8 cellular contexts compared by ENCODE assay signal in genomic region chr11:11998091-11998781, GRCh38. TPM values are rescaled to one million over a fixed set of nuclear protein-coding genes. Genes with fewer than 3 reads are reported as not detected.
A peak's percentile ranks its signal among the peaks of the same experiment; 100 is the strongest.
DNase-seq lines count a peak whose midpoint lies in the region; ATAC-seq and TF ChIP-seq lines count a peak whose summit lies in the region.

No MANE protein-coding gene starts in this region.

- DNase-seq in AG04450 (ENCODE audit: low read depth, low spot score) (peak; percentile 69), islet precursor cell (peak; percentile 49), middle frontal gyrus (ENCODE audit: extremely low spot score, low spot score) (no peak), NCI-H1105 treated with DMSO at 0.1 percent for 48 hours (lab: John Stamatoyannopoulos, UW) (no peak), NCI-H2171 treated with DMSO at 0.1 percent for 48 hours (lab: John Stamatoyannopoulos, UW) (no peak)
- no peak for DNase-seq in effector CD4-positive, alpha-beta T cell

- no peak for TF ChIP-seq CTCF in AG04450 (IDR thresholded peaks at IDR 0.05; ENCODE audit: low read depth, low read length)

- H3K4me3 Mint-ChIP-seq in activated T-helper 17 cell treated with anti-CD3 and anti-CD28 coated beads, Interleukin-2, amount 50 U/mL, for 72 hours, result peak overlapping the region; percentile 56

- peak overlapping the region; percentile 43 for H3K4me3 ChIP-seq in AG04450 (ENCODE audit: low read depth, low read length)

- ATAC-seq in GM21723 (IDR thresholded peaks at IDR 0.05; ENCODE audit: unreplicated experiment), result peak; percentile 57
- ATAC-seq in activated T-helper 17 cell treated with anti-CD3 and anti-CD28 coated beads, Interleukin-2, amount 50 U/mL, for 72 hours (replicated peaks), result peak; percentile 78

- no peaks in the 10 kb centered on the region for H3K9me3 ChIP-seq in AG04450 (ENCODE audit: control insufficient read depth, insufficient read depth, low read length)

- peaks cover 8% of the 10 kb centered on the region for H3K4me1 Mint-ChIP-seq in activated T-helper 17 cell treated with anti-CD3 and anti-CD28 coated beads, Interleukin-2, amount 50 U/mL, for 72 hours

- POLR2A ChIA-PET in AG04450 (lab: Yijun Ruan, JAX), result interaction anchor here (0.6 kb wide), 1 partner anchor 21 kb away, joined by 3 read pairs; no protein-coding TSS in a partner anchor

- H3K27me3 ChIP-seq in AG04450 (ENCODE audit: control insufficient read depth, insufficient read depth, low read length), result no peaks in the 10 kb centered on the region

- H3K27ac Mint-ChIP-seq in activated T-helper 17 cell treated with anti-CD3 and anti-CD28 coated beads, Interleukin-2, amount 50 U/mL, for 72 hours, result no peak overlapping the region

- H3K27ac ChIP-seq in AG04450 (ENCODE audit: low read depth, low read length), result peak overlapping the region; percentile 84

- peaks cover 12% of the 10 kb centered on the region for H3K27me3 Mint-ChIP-seq in activated T-helper 17 cell treated with anti-CD3 and anti-CD28 coated beads, Interleukin-2, amount 50 U/mL, for 72 hours

- CTCF ChIA-PET in AG04450 (lab: Charles Lee), result interaction anchor here (1.7 to 2.4 kb wide), 2 partner anchors 11 to 283 kb away, joined by 5 read pairs; no protein-coding TSS in a partner anchor

- no peaks in the 10 kb centered on the region for H3K36me3 Mint-ChIP-seq in activated T-helper 17 cell treated with anti-CD3 and anti-CD28 coated beads, Interleukin-2, amount 50 U/mL, for 72 hours (ENCODE audit: low read depth)

- no peaks in the 10 kb centered on the region for H3K9me3 Mint-ChIP-seq in activated T-helper 17 cell treated with anti-CD3 and anti-CD28 coated beads, Interleukin-2, amount 50 U/mL, for 72 hours

RNA-seq across cellular contexts. Expression of gene DKK3, which starts 10.2 kb away (rescaled TPM):
- 928 and 935 TPM in 2 replicates for polyA plus RNA-seq in AG04450 (2011; rRNA removed)
- polyA minus RNA-seq in AG04450 (2011; rRNA and poly(A)+ RNA removed), result 350 and 365 TPM in 2 replicates
- total RNA-seq in activated T-helper 17 cell treated with anti-CD3 and anti-CD28 coated beads, Interleukin-2, amount 50 U/mL, for 72 hours, result not detected

Comparison
In these comparisons a context has a peak if more than half of its experiments do, and no peak if none do; other contexts are left out.
1. DNase-seq: peak in AG04450 (single experiment) and islet precursor cell (single experiment); none in middle frontal gyrus (single experiment), NCI-H1105 treated with DMSO at 0.1 percent for 48 hours (single experiment), effector CD4-positive, alpha-beta T cell (single experiment) and NCI-H2171 treated with DMSO at 0.1 percent for 48 hours (single experiment).